Comparison of ENCODE assay signal across 8 cellular contexts in genomic region chr1:42657981-42658879, GRCh38. TPM values are rescaled to one million over a fixed set of nuclear protein-coding genes. Genes with fewer than 3 reads are reported as not detected.
DNase-seq lines count a peak whose midpoint lies in the region; ATAC-seq, FAIRE-seq and TF ChIP-seq lines count a peak whose summit lies in the region.

Gene PPIH, plus strand, starts transcription at chr1:42658423. Its CDS starts 24 bp downstream, at chr1:42658447.

- peak in 1 of 2 experiments; percentile 53; a peak in 1 of 3 replicates for TF ChIP-seq EP300 in H1 (IDR thresholded peaks at IDR 0.05; ENCODE audit: borderline replicate concordance in 1 of 2, low read depth in 2 of 2, low read length in 2 of 2)

- H2BK12ac ChIP-seq in H1 (ENCODE audit: low read depth, low read length): 0 out of 2 replicates have a peak within 1 kb of the TSS, but pooled peaks have one; percentile 4

- H3K27ac Mint-ChIP-seq in Caco-2 (ENCODE audit: unreplicated experiment) (peak within 1 kb of the TSS; percentile 93), memory B cell (peak within 1 kb of the TSS; percentile 82)

- H3K56ac ChIP-seq in H1 (replicated peaks; ENCODE audit: insufficient read length, low read depth, low read length): no peak within 1 kb of the TSS

- H3K27me3 Mint-ChIP-seq in Caco-2 (ENCODE audit: insufficient read depth, unreplicated experiment) (no peaks in the 10 kb centered on the region), memory B cell (no peaks in the 10 kb centered on the region)

- no peak within 1 kb of the TSS for H3K23ac ChIP-seq in H1 (ENCODE audit: insufficient read length)

- H3K4me2 ChIP-seq in H1 (ENCODE audit: insufficient read depth in 1 of 2, low read depth in 2 of 2, low read length in 2 of 2): peak within 1 kb of the TSS; percentile 95 to 96

- no peak within 1 kb of the TSS for H4K91ac ChIP-seq in H1 (replicated peaks; ENCODE audit: insufficient read length, low read length)

- CTCF ChIA-PET in Caco-2 (lab: Charles Lee) (interaction anchor here (0.5 to 0.7 kb wide), 4 partner anchors 10 to 485 kb away, joined by 3 to 6 read pairs (median 4); partner anchors contain the start of gene YBX1), H1 (lab: Charles Lee; ENCODE audit: partially characterized antibody) (interaction anchor here (0.5 to 1.8 kb wide), 8 partner anchors 9 to 520 kb away, joined by 3 to 4 read pairs (median 3); no protein-coding TSS in a partner anchor)

- no peak within 1 kb of the TSS for H3K14ac ChIP-seq in H1 (ENCODE audit: insufficient read length)

- POLR2A ChIA-PET in Caco-2 (lab: Charles Lee) (interaction anchor here (0.6 to 1.4 kb wide), 6 partner anchors 12 to 1161 kb away, joined by 3 to 17 read pairs (median 4); partner anchors contain the start of genes C1orf50, P3H1 and YBX1), H1 (lab: Charles Lee; ENCODE audit: partially characterized antibody) (interaction anchor here (0.6 to 2.5 kb wide), 11 partner anchors 9 to 188 kb away, joined by 3 to 33 read pairs (median 4); partner anchors contain the start of genes YBX1 and ZNF691)

- H3K36me3 ChIP-seq in Caco-2 (ENCODE audit: control insufficient read depth, insufficient read depth, low read length): 0 out of 2 replicates have a peak, but pooled peaks cover 1% of the 10 kb centered on the region
- peaks cover 3 to 26% (median 7%) of the 10 kb centered on the region in 4 experiments; a peak in 4 of 8 replicates for H3K36me3 ChIP-seq in H1 (ENCODE audit: control insufficient read depth in 2 of 4, insufficient read depth in 4 of 4, low read length in 3 of 4)

- H3K9ac ChIP-seq in H1 (replicated peaks in 1 of 4; ENCODE audit: extremely low read depth in 1 of 4, low read depth in 3 of 4, low read length in 3 of 4): peak within 1 kb of the TSS; percentile 58 to 83 (median 77)

- H3K79me2 ChIP-seq in H1 (ENCODE audit: control insufficient read depth in 1 of 2, insufficient read depth in 2 of 2, low read length in 2 of 2): peaks cover 0 to 31% of the 10 kb centered on the region in 2 experiments; a peak in 2 of 4 replicates

- no peaks in the 10 kb centered on the region for H3K27me3 ChIP-seq in Caco-2 (replicated peaks; ENCODE audit: control insufficient read depth, insufficient read depth, low read length)
- H3K27me3 ChIP-seq in H1 (replicated peaks in 1 of 4; ENCODE audit: control insufficient read depth in 3 of 4, extremely low read depth in 1 of 4, insufficient read depth in 3 of 4, low read length in 3 of 4): no peaks in the 10 kb centered on the region

- TF ChIP-seq POLR2A in H1 (IDR thresholded peaks at IDR 0.05; ENCODE audit: control extremely low read depth in 1 of 2, low read depth in 2 of 2, low read length in 2 of 2): peak in 1 of 2 experiments; percentile 77; a peak in 2 of 3 replicates

- 0 out of 2 replicates have a peak within 1 kb of the TSS, but pooled peaks have one; percentile 18 for H2BK15ac ChIP-seq in H1 (ENCODE audit: low read length)

- no peaks in the 10 kb centered on the region for H3K9me3 ChIP-seq in Caco-2
- no peaks in the 10 kb centered on the region for H3K9me3 ChIP-seq in H1 (ENCODE audit: insufficient read depth in 2 of 2, low read depth in 1 of 2, low read length in 1 of 2)

- H2BK120ac ChIP-seq in H1 (replicated peaks; ENCODE audit: low read depth, low read length): no peak within 1 kb of the TSS

- no peak for TF ChIP-seq RAD21 in H1 (IDR thresholded peaks at IDR 0.05 in 1 of 2, conservative IDR thresholded peaks at IDR 0.05 in 1 of 2; ENCODE audit: low read depth in 2 of 2, low read length in 2 of 2)

- TF ChIP-seq CTCF in Caco-2 (IDR thresholded peaks at IDR 0.05; ENCODE audit: insufficient read depth in 1 of 2, low read depth in 1 of 2, low read length in 1 of 2, severe bottlenecking in 1 of 2, unreplicated experiment in 1 of 2): no peak
- peak; percentile 22 to 32 (median 31) for TF ChIP-seq CTCF in H1 (IDR thresholded peaks at IDR 0.05; ENCODE audit: control extremely low read depth in 1 of 3, insufficient read depth in 1 of 3, low read depth in 1 of 3, low read length in 3 of 3)

- H3K9me3 Mint-ChIP-seq in Caco-2 (ENCODE audit: unreplicated experiment): no peaks in the 10 kb centered on the region
- H3K9me3 Mint-ChIP-seq in memory B cell: no peaks in the 10 kb centered on the region

- BruUV-seq in Caco-2 (replicated peaks; lab: Mats Ljungman, UMichigan): TSS peak; percentile 52

- H2AK5ac ChIP-seq in H1 (ENCODE audit: low read depth, low read length): no peak within 1 kb of the TSS

- peaks cover 4% of the 10 kb centered on the region; the same call in 1 of the 2 replicates for H3K4me1 ChIP-seq in Caco-2
- H3K4me1 ChIP-seq in H1 (replicated peaks in 1 of 4; ENCODE audit: control insufficient read depth in 3 of 4, insufficient read depth in 4 of 4, low read length in 3 of 4): peaks cover 0 to 5% (median 3%) of the 10 kb centered on the region in 4 experiments; a peak in 4 of 7 replicates

- peak within 1 kb of the TSS; percentile 99 for H2AFZ ChIP-seq in H1 (ENCODE audit: low read length)

- peak within 1 kb of the TSS; percentile 99 for H3K4me3 Mint-ChIP-seq in Caco-2 (ENCODE audit: unreplicated experiment)
- H3K4me3 Mint-ChIP-seq in memory B cell: peak within 1 kb of the TSS; percentile 97

- peak within 1 kb of the TSS; percentile 58 for H4K5ac ChIP-seq in H1 (ENCODE audit: insufficient read length, low read depth, low read length)

- H4K20me1 ChIP-seq in H1 (replicated peaks in 1 of 2; ENCODE audit: control insufficient read depth in 1 of 2, insufficient read depth in 2 of 2, low read length in 2 of 2): peaks cover 0 to 5% of the 10 kb centered on the region in 2 experiments

- WGBS in H1 (ENCODE audit: extremely low coverage in 1 of 2, insufficient coverage in 1 of 2, insufficient read length in 1 of 2, insufficient replicate concordance in 2 of 2, low coverage in 1 of 2, low lambda C conversion rate in 2 of 2, missing lambda C conversion rate in 1 of 2), 2 experiments: 3% methylated on average over 52 of the region's 53 CpGs; no CpG with 5 or more reads in 1 of the 2 experiments

- peak within 1 kb of the TSS; percentile 90 for H3K18ac ChIP-seq in H1 (ENCODE audit: extremely low read depth, low read length)

- DNase-seq in Caco-2: peak; percentile 93
- DNase-seq in HTR-8/SVneo (ENCODE audit: insufficient read length, low spot score): peak; percentile 93
- DNase-seq in NOMO-1 treated with dmso at 0.1 percent for 144 hours (lab: John Stamatoyannopoulos, UW; ENCODE audit: unreplicated experiment): peak; percentile 94
- peak; percentile 80 to 89 (median 88) for DNase-seq in activated CD8-positive, alpha-beta memory T cell treated with anti-CD3 and anti-CD28 coated beads for 48 hours (ENCODE audit: low read depth in 2 of 3, low spot score in 2 of 3)
- peak; percentile 78 to 92 for DNase-seq in H1 (ENCODE audit: low read depth in 1 of 2, low spot score in 2 of 2)
- DNase-seq in memory B cell (ENCODE audit: low spot score in 2 of 2): peak; percentile 85 to 86
- DNase-seq in stimulated activated CD8-positive, alpha-beta memory T cell treated with anti-CD3 and anti-CD28 coated beads, Interleukin-12 subunit alpha, Interleukin-12 subunit beta, amount 100 ng/mL, for 24 hours (ENCODE audit: extremely low read depth): peak; percentile 94

- H3K36me3 Mint-ChIP-seq in Caco-2 (ENCODE audit: insufficient read depth, unreplicated experiment): peaks cover 24% of the 10 kb centered on the region
- peaks cover 10% of the 10 kb centered on the region for H3K36me3 Mint-ChIP-seq in memory B cell

- H3K4ac ChIP-seq in H1 (replicated peaks; ENCODE audit: insufficient read length, low read depth, low read length): no peak within 1 kb of the TSS

- H3K4me1 Mint-ChIP-seq in Caco-2 (ENCODE audit: low read depth, unreplicated experiment) (peaks cover 6% of the 10 kb centered on the region), memory B cell (peaks cover 18% of the 10 kb centered on the region)

- FAIRE-seq in HTR-8/SVneo (lab: Jason Lieb, UNC): peak; percentile 66
- peak; percentile 82 for FAIRE-seq in H1 (lab: Jason Lieb, UNC)

- no peak within 1 kb of the TSS; the same call in 1 of the 2 replicates for H2BK20ac ChIP-seq in H1 (ENCODE audit: low read length)

- H3K79me1 ChIP-seq in H1 (ENCODE audit: low read depth, low read length): peaks cover 9% of the 10 kb centered on the region; the same call in 1 of the 2 replicates

- peak within 1 kb of the TSS; percentile 82; the same call in 1 of the 2 replicates for H2BK5ac ChIP-seq in H1 (ENCODE audit: low read depth, low read length)

- ATAC-seq in GM21360 (IDR thresholded peaks at IDR 0.05; ENCODE audit: unreplicated experiment) (peak; percentile 94), memory B cell (ENCODE audit: low read depth) (peak; percentile 97)

- H3K23me2 ChIP-seq in H1 (ENCODE audit: low read depth, low read length): peaks cover 10% of the 10 kb centered on the region

- intact Hi-C loops in Caco-2 (cut with micrococcal nuclease; ENCODE audit: unreplicated experiment): loop anchor here (1.0 kb wide), 1 partner anchor 24 kb away; the partner anchor contains the start of gene YBX1

- H3K4me3 ChIP-seq in Caco-2 (ENCODE audit: low read depth, low read length) (peak within 1 kb of the TSS; percentile 88), H1 (ENCODE audit: extremely low read depth in 1 of 4, insufficient read depth in 2 of 4, low read depth in 3 of 4, low read length in 4 of 4) (peak within 1 kb of the TSS; percentile 87 to 98 (median 92))

- H4K8ac ChIP-seq in H1 (ENCODE audit: extremely low read depth, insufficient read depth, low read length): peak within 1 kb of the TSS; percentile 72; the same call in 1 of the 2 replicates

- peak within 1 kb of the TSS; percentile 60 for H3K27ac ChIP-seq in H1 (ENCODE audit: low read depth, low read length)

TF ChIP-seq in H1, 55 proteins besides CTCF, POLR2A, EP300 and RAD21 (continues in another document):
- TF ChIP-seq HDAC2 (IDR thresholded peaks at IDR 0.05; ENCODE audit: borderline replicate concordance in 1 of 2, low read depth in 2 of 2, low read length in 2 of 2): peak; percentile 56 to 71; a peak in 2 of 4 replicates
- TF ChIP-seq, protein P1, sequence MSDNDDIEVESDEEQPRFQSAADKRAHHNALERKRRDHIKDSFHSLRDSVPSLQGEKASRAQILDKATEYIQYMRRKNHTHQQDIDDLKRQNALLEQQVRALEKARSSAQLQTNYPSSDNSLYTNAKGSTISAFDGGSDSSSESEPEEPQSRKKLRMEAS (IDR thresholded peaks at IDR 0.05): peak; percentile 81
- TF ChIP-seq SP1 (IDR thresholded peaks at IDR 0.05; ENCODE audit: low read depth, low read length): peak; percentile 95
- peak; percentile 56 for TF ChIP-seq CTBP2 (IDR thresholded peaks at IDR 0.05; ENCODE audit: borderline replicate concordance, insufficient read depth, insufficient read length, low read length)

RNA-seq across cellular contexts. Expression of gene PPIH, which starts in this region (rescaled TPM):
- 54.7 and 58.2 TPM in 2 replicates for total RNA-seq in Caco-2 (2022)
- 72.8 and 78.1 TPM in 2 replicates for total RNA-seq in H1 (2021; fragmentation: NEBNext Ultra II Directional; extraction: Animal tissue kit (Norgen Biotek cat#: 25700))
- polyA plus RNA-seq in H1 (2011; rRNA removed): 62.2 and 91.5 TPM in 2 replicates
- polyA plus RNA-seq in H1 (2011; cell fraction: cytosol; rRNA removed): 89.2 TPM
- polyA plus RNA-seq in H1 (2011; cell fraction: nucleus; rRNA removed): 17.0 TPM
- 78.6 to 85.0 TPM (median 82.7 TPM) in 4 replicates for polyA plus RNA-seq in H1 (2012, experiment 1 of 2)
- polyA plus RNA-seq in H1 (2012, experiment 2 of 2): 75.1 TPM
- polyA plus RNA-seq in H1 (2013, experiment 1 of 2): 86.3 TPM
- polyA plus RNA-seq in H1 (2013, experiment 2 of 2): 89.0 TPM
- 17.9 and 26.8 TPM in 2 replicates for polyA minus RNA-seq in H1 (2011; rRNA and poly(A)+ RNA removed)
- polyA minus RNA-seq in H1 (2011; cell fraction: cytosol; rRNA and poly(A)+ RNA removed): 18.9 TPM
- 32.5 TPM for polyA minus RNA-seq in H1 (2011; cell fraction: nucleus; rRNA and poly(A)+ RNA removed)

Comparison
In these comparisons a context has a peak if more than half of its experiments do, and no peak if none do; other contexts are left out.
1. Peak in every context shown above with its lines: DNase-seq, ATAC-seq, H3K4me3 ChIP-seq and H3K27ac ChIP-seq.
2. CTCF ChIP-seq: peak in H1 (3 of 3); none in Caco-2 (0 of 2).